In the genomic region with DNA sequence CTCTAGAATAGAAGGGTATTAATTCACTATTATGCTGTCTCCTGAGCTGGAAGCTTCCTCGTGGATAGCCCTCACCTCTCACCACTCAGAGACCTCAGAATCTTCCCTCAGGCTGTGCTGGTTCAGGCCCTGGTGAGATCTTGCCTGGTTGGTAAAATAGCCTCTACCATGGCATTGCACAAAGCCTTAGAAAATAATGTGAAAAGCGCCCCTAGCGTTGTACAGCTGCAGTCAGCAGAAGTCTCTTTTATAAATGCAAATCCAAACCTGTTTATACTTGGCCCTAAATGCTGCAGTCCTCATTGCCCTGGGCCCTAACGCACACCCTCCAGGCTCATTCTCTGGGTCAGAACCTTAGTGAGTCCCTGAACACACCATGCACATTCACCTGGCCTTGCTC, we compare ENCODE assay signal across 19 cellular contexts.
DNase-seq lines count a peak whose midpoint lies in the region; ATAC-seq, FAIRE-seq and TF ChIP-seq lines count a peak whose summit lies in the region.
"Had no signal": no experiment of that assay in that cellular context is flagged by ENCODE, and none has a peak within 500 bp of the region (broad histone marks: within the 10 kb centered on the region; RNA-seq: fewer than 3 reads in every experiment).

No MANE protein-coding gene starts in this region.

- CTCF ChIA-PET in activated naive CD4-positive, alpha-beta T cell treated with anti-CD3 and anti-CD28 coated beads, Interleukin-2, amount 10 ng/mL, durations not matched to agents 7 days and 5 days (lab: Charles Lee), result no interaction called here

- H3K79me2 ChIP-seq in MM.1S (ENCODE audit: low read length), result no peaks in the 10 kb centered on the region

- H3K4me3 ChIP-seq in GM12865 (ENCODE audit: low read depth, low read length), result no peak overlapping the region
- H3K4me3 ChIP-seq in MM.1S (ENCODE audit: low read length), result no peak overlapping the region
- no peak overlapping the region for H3K4me3 ChIP-seq in bronchial epithelial cell (ENCODE audit: low read depth, low read length)
- H3K4me3 ChIP-seq: psoas muscle, suprapubic skin had no signal

- H3F3A ChIP-seq in MM.1S (ENCODE audit: insufficient read depth, low read length), result no peaks in the 10 kb centered on the region

- H3K4me1 Mint-ChIP-seq in activated naive CD4-positive, alpha-beta T cell treated with anti-CD3 and anti-CD28 coated beads, Interleukin-2, amount 10 ng/mL, durations not matched to agents 7 days and 5 days, result no peaks in the 10 kb centered on the region
- H3K4me1 Mint-ChIP-seq in stimulated activated naive B cell treated with anti-CD40 and anti-IgM and Interleukin-4, amounts not matched to agents 10 μg/mL and 1 μg/mL and 100 μg/mL, for 72 hours, result no peaks in the 10 kb centered on the region
- H3K4me1 Mint-ChIP-seq: naive B cell had no signal

- H2AFZ ChIP-seq in MM.1S (ENCODE audit: low read length), result no peak overlapping the region

- peaks cover 5% of the 10 kb centered on the region for H3K27me3 Mint-ChIP-seq in activated naive CD4-positive, alpha-beta T cell treated with anti-CD3 and anti-CD28 coated beads, Interleukin-2, amount 10 ng/mL, durations not matched to agents 7 days and 5 days
- peaks cover 12 to 24% of the 10 kb centered on the region in 2 donors for H3K27me3 Mint-ChIP-seq in stimulated activated naive B cell treated with anti-CD40 and anti-IgM and Interleukin-4, amounts not matched to agents 10 μg/mL and 1 μg/mL and 100 μg/mL, for 72 hours

- H3K4me2 ChIP-seq in MM.1S (ENCODE audit: low read depth, low read length), result no peak overlapping the region

- H3K27ac ChIP-seq in MM.1S (ENCODE audit: low read length), result no peak overlapping the region
- H3K27ac ChIP-seq: HL-60, psoas muscle, suprapubic skin had no signal

- peak; percentile 89 for FAIRE-seq in bronchial epithelial cell (lab: Jason Lieb, UNC)

- H3K9me3 Mint-ChIP-seq in activated naive CD4-positive, alpha-beta T cell treated with anti-CD3 and anti-CD28 coated beads, Interleukin-2, amount 10 ng/mL, durations not matched to agents 7 days and 5 days, result peaks cover 2% of the 10 kb centered on the region
- H3K9me3 Mint-ChIP-seq in stimulated activated naive B cell treated with anti-CD40 and anti-IgM and Interleukin-4, amounts not matched to agents 10 μg/mL and 1 μg/mL and 100 μg/mL, for 72 hours, result no peaks in the 10 kb centered on the region
- H3K9me3 Mint-ChIP-seq: activated CD8-positive, alpha-beta T cell treated with anti-CD3 and anti-CD28 coated beads for 36 hours; CD8-positive, alpha-beta T cell had no signal

- no peaks in the 10 kb centered on the region for H3K36me3 Mint-ChIP-seq in activated naive CD4-positive, alpha-beta T cell treated with anti-CD3 and anti-CD28 coated beads, Interleukin-2, amount 10 ng/mL, durations not matched to agents 7 days and 5 days
- no peaks in the 10 kb centered on the region for H3K36me3 Mint-ChIP-seq in stimulated activated naive B cell treated with anti-CD40 and anti-IgM and Interleukin-4, amounts not matched to agents 10 μg/mL and 1 μg/mL and 100 μg/mL, for 72 hours
- H3K36me3 Mint-ChIP-seq: CD8-positive, alpha-beta T cell; naive B cell had no signal

- ATAC-seq in left lobe of liver (peak; percentile 31), HG02571 (IDR thresholded peaks at IDR 0.05; ENCODE audit: unreplicated experiment) (no peak)
- ATAC-seq in stimulated activated naive B cell treated with anti-CD40 and anti-IgM and Interleukin-4, amounts not matched to agents 10 μg/mL and 1 μg/mL and 100 μg/mL, for 72 hours (replicated peaks), result no peak
- ATAC-seq: activated CD8-positive, alpha-beta T cell treated with anti-CD3 and anti-CD28 coated beads for 36 hours; CD8-positive, alpha-beta T cell; psoas muscle had no signal

- H3K4me1 ChIP-seq in MM.1S (ENCODE audit: low read length), result no peaks in the 10 kb centered on the region
- H3K4me1 ChIP-seq: psoas muscle, suprapubic skin had no signal

- H3K27me3 ChIP-seq in MM.1S (replicated peaks; ENCODE audit: insufficient read depth, low read length), result peaks cover 56% of the 10 kb centered on the region
- H3K27me3 ChIP-seq in bronchial epithelial cell (ENCODE audit: control insufficient read depth, insufficient read depth, low read length), result no peaks in the 10 kb centered on the region

- H3K36me3 ChIP-seq in MM.1S (replicated peaks; ENCODE audit: insufficient read depth, low read length), result no peaks in the 10 kb centered on the region
- no peaks in the 10 kb centered on the region for H3K36me3 ChIP-seq in bronchial epithelial cell (ENCODE audit: control insufficient read depth, insufficient read depth, low read length)
- H3K36me3 ChIP-seq: suprapubic skin had no signal

- no peaks in the 10 kb centered on the region for H3K9me2 ChIP-seq in MM.1S (replicated peaks; ENCODE audit: insufficient read depth, low read length)

- no peaks in the 10 kb centered on the region for H4K20me1 ChIP-seq in MM.1S (ENCODE audit: insufficient read depth, low read length)

- H3K9ac ChIP-seq in MM.1S (ENCODE audit: low read length), result no peak overlapping the region

- no peak overlapping the region for H3K27ac Mint-ChIP-seq in activated naive CD4-positive, alpha-beta T cell treated with anti-CD3 and anti-CD28 coated beads, Interleukin-2, amount 10 ng/mL, durations not matched to agents 7 days and 5 days
- H3K27ac Mint-ChIP-seq in stimulated activated naive B cell treated with anti-CD40 and anti-IgM and Interleukin-4, amounts not matched to agents 10 μg/mL and 1 μg/mL and 100 μg/mL, for 72 hours, result no peak overlapping the region
- H3K27ac Mint-ChIP-seq: activated CD8-positive, alpha-beta T cell treated with anti-CD3 and anti-CD28 coated beads for 36 hours; CD8-positive, alpha-beta T cell; naive B cell had no signal

- DNase-seq in GM12865 (ENCODE audit: low read depth), result peak; percentile 10
- no peak for DNase-seq in MM.1S
- peak; percentile 1 for DNase-seq in bronchial epithelial cell (ENCODE audit: low read depth)
- DNase-seq in left lobe of liver (ENCODE audit: low spot score), result peak; percentile 30
- DNase-seq in stimulated activated naive CD4-positive, alpha-beta T cell treated with Interleukin-2 at 50 U/mL for 16 hours (lab: John Stamatoyannopoulos, UW), result no peak
- DNase-seq in activated naive CD4-positive, alpha-beta T cell treated with anti-CD3 and anti-CD28 coated beads, Interleukin-2, amount 10 ng/mL, durations not matched to agents 7 days and 5 days, result no peak
- DNase-seq in stimulated activated naive B cell treated with anti-CD40 and anti-IgM and Interleukin-4, amounts not matched to agents 10 μg/mL and 1 μg/mL and 100 μg/mL, for 72 hours, result no peak
- DNase-seq: activated CD8-positive, alpha-beta T cell treated with anti-CD3 and anti-CD28 coated beads for 36 hours; cortex of kidney; GDM1; naive B cell; NCI-H2171 treated with DMSO at 0.1 percent for 48 hours; psoas muscle; stimulated activated CD4-positive, alpha-beta T cell treated with anti-CD3 and anti-CD28 coated beads, Interleukin-15, amount 100 ng/mL, for 24 hours; SW 1271 had no signal

- peak; percentile 21 for TF ChIP-seq CTCF in GM12865 (IDR thresholded peaks at IDR 0.05; ENCODE audit: insufficient read depth, low read depth, low read length, missing control alignments)
- TF ChIP-seq CTCF in MM.1S (IDR thresholded peaks at IDR 0.05; ENCODE audit: low read length), result peak; percentile 10; the same call in 1 of the 2 replicates
- TF ChIP-seq CTCF in bronchial epithelial cell (IDR thresholded peaks at IDR 0.05; ENCODE audit: insufficient read depth, low read length, severe bottlenecking), result peak; percentile 23

- H3K9me3 ChIP-seq in MM.1S (replicated peaks; ENCODE audit: insufficient read depth, low read length), result no peaks in the 10 kb centered on the region
- H3K9me3 ChIP-seq: psoas muscle, suprapubic skin had no signal

- H3K4me3 Mint-ChIP-seq in activated naive CD4-positive, alpha-beta T cell treated with anti-CD3 and anti-CD28 coated beads, Interleukin-2, amount 10 ng/mL, durations not matched to agents 7 days and 5 days, result no peak overlapping the region
- H3K4me3 Mint-ChIP-seq in stimulated activated naive B cell treated with anti-CD40 and anti-IgM and Interleukin-4, amounts not matched to agents 10 μg/mL and 1 μg/mL and 100 μg/mL, for 72 hours, result no peak overlapping the region
- H3K4me3 Mint-ChIP-seq: activated CD8-positive, alpha-beta T cell treated with anti-CD3 and anti-CD28 coated beads for 36 hours; CD8-positive, alpha-beta T cell; naive B cell had no signal

Comparison
In these comparisons a context has a peak if more than half of its experiments do, and no peak if none do; other contexts are left out.
1. DNase-seq: peak in GM12865 (single experiment), bronchial epithelial cell (single experiment) and left lobe of liver (single experiment); none in MM.1S (single experiment), stimulated activated naive CD4-positive, alpha-beta T cell treated with Interleukin-2 at 50 U/mL for 16 hours (single experiment), activated naive CD4-positive, alpha-beta T cell treated with anti-CD3 and anti-CD28 coated beads, Interleukin-2, amount 10 ng/mL, durations not matched to agents 7 days and 5 days (single experiment) and stimulated activated naive B cell treated with anti-CD40 and anti-IgM and Interleukin-4, amounts not matched to agents 10 μg/mL and 1 μg/mL and 100 μg/mL, for 72 hours (single experiment).
2. Peak in every context shown above with its lines, with median percentiles within 50 percentile points of each other: CTCF ChIP-seq.